ENCODE assay signal across 16 cellular contexts in genomic region chr4:3255611-3256186, GRCh38. TPM values are rescaled to one million over a fixed set of nuclear protein-coding genes. Genes with fewer than 3 reads are reported as not detected.
A peak's percentile ranks its signal among the peaks of the same experiment; 100 is the strongest.
DNase-seq lines count a peak whose midpoint lies in the region; TF ChIP-seq lines count a peak whose summit lies in the region.
"Had no signal": no experiment of that assay in that cellular context is flagged by ENCODE, and none has a peak within 500 bp of the region (broad histone marks: within the 10 kb centered on the region; RNA-seq: fewer than 3 reads in every experiment).

No MANE protein-coding gene starts in this region.

- no peak overlapping the region for H3K14ac ChIP-seq in trophoblast cell (ENCODE audit: low read length)

- H3K27ac ChIP-seq in BLaER1 (no peak overlapping the region), endodermal cell (ENCODE audit: low read depth, low read length) (no peak overlapping the region), trophoblast cell (ENCODE audit: low read depth, low read length) (no peak overlapping the region)
- H3K27ac ChIP-seq: neural progenitor cell had no signal

- H3K27me3 ChIP-seq in BLaER1 = no peaks in the 10 kb centered on the region
- H3K27me3 ChIP-seq in GM06990 (replicated peaks; ENCODE audit: control insufficient read depth, insufficient read depth, low read length) = no peaks in the 10 kb centered on the region
- H3K27me3 ChIP-seq in endodermal cell (ENCODE audit: control insufficient read depth, insufficient read depth, low read length, poor library complexity, severe bottlenecking) = no peaks in the 10 kb centered on the region
- H3K27me3 ChIP-seq in trophoblast cell (ENCODE audit: insufficient read depth, low read length) = no peaks in the 10 kb centered on the region
- H3K27me3 ChIP-seq: neural progenitor cell had no signal

- H3K4me3 Mint-ChIP-seq in endodermal cell = no peak overlapping the region
- H3K4me3 Mint-ChIP-seq in activated T-helper 2 cell treated with anti-CD3 and anti-CD28 coated beads, Interferon-gamma antibody, Interleukin-2, Interleukin-4, amounts not matched to agents 10 μg/mL and 5 μg/mL and 100 μg/mL, durations not matched to agents 14 hours and 24 hours and 36 hours (ENCODE audit: low read depth) = no peak overlapping the region
- H3K4me3 Mint-ChIP-seq: memory B cell, neural progenitor cell had no signal

- H3K9me3 ChIP-seq in BLaER1 (no peaks in the 10 kb centered on the region), endodermal cell (ENCODE audit: control insufficient read depth, low read length) (no peaks in the 10 kb centered on the region), trophoblast cell (ENCODE audit: insufficient read depth, low read depth, low read length) (no peaks in the 10 kb centered on the region)

- no peak overlapping the region for H3K23ac ChIP-seq in trophoblast cell (ENCODE audit: low read length)

- H2BK12ac ChIP-seq in trophoblast cell (ENCODE audit: low read length) = no peak overlapping the region

- H4K8ac ChIP-seq in trophoblast cell (ENCODE audit: low read depth, low read length) = no peak overlapping the region

- H3K4ac ChIP-seq in trophoblast cell (ENCODE audit: low read depth, low read length) = no peak overlapping the region

- TF ChIP-seq CTCF in GM06990 (IDR thresholded peaks at IDR 0.05; ENCODE audit: insufficient read depth, low read length, poor library complexity, severe bottlenecking) (no peak), endodermal cell (conservative IDR thresholded peaks at IDR 0.05) (no peak)

- H4K20me1 ChIP-seq in BLaER1 = no peaks in the 10 kb centered on the region

- H3K9ac ChIP-seq in BLaER1 (no peak overlapping the region), endodermal cell (ENCODE audit: extremely low read depth, low read length, poor library complexity, severe bottlenecking) (no peak overlapping the region), trophoblast cell (ENCODE audit: low read length) (no peak overlapping the region)
- H3K9ac ChIP-seq: neural progenitor cell had no signal

- H3K4me1 ChIP-seq in BLaER1 = peaks cover 67% of the 10 kb centered on the region
- no peaks in the 10 kb centered on the region for H3K4me1 ChIP-seq in endodermal cell (ENCODE audit: control insufficient read depth, insufficient read depth, low read length)
- no peaks in the 10 kb centered on the region for H3K4me1 ChIP-seq in trophoblast cell (ENCODE audit: control insufficient read depth in 1 of 2, insufficient read depth in 2 of 2, low read length in 2 of 2)
- H3K4me1 ChIP-seq: neural progenitor cell had no signal

- 0 out of 2 replicates have a peak, but pooled peaks cover 4% of the 10 kb centered on the region for H3K36me3 ChIP-seq in BLaER1
- H3K36me3 ChIP-seq in GM06990 (ENCODE audit: control insufficient read depth, insufficient read depth, low read length) = peaks cover 2% of the 10 kb centered on the region
- H3K36me3 ChIP-seq in endodermal cell (ENCODE audit: control insufficient read depth, insufficient read depth, low read length) = no peaks in the 10 kb centered on the region
- peaks cover 2 to 9% of the 10 kb centered on the region in 2 experiments for H3K36me3 ChIP-seq in trophoblast cell (ENCODE audit: control insufficient read depth in 1 of 2, insufficient read depth in 2 of 2, low read length in 2 of 2)
- H3K36me3 ChIP-seq: neural progenitor cell had no signal

- H4K91ac ChIP-seq in trophoblast cell (ENCODE audit: low read depth, low read length) = no peak overlapping the region

- H3K79me1 ChIP-seq in trophoblast cell (ENCODE audit: low read length) = no peaks in the 10 kb centered on the region

- no peaks in the 10 kb centered on the region for H3K36me3 Mint-ChIP-seq in endodermal cell (ENCODE audit: low read depth)
- H3K36me3 Mint-ChIP-seq in activated T-helper 2 cell treated with anti-CD3 and anti-CD28 coated beads, Interferon-gamma antibody, Interleukin-2, Interleukin-4, amounts not matched to agents 10 μg/mL and 5 μg/mL and 100 μg/mL, durations not matched to agents 14 hours and 24 hours and 36 hours (ENCODE audit: low read depth) = no peaks in the 10 kb centered on the region
- H3K36me3 Mint-ChIP-seq: neural progenitor cell had no signal

- H2BK120ac ChIP-seq in trophoblast cell (ENCODE audit: insufficient read depth, low read length, poor library complexity) = no peak overlapping the region

- WGBS in endodermal cell (ENCODE audit: insufficient coverage in 1 of 2, insufficient read length in 1 of 2), 2 experiments = 94% methylated on average over 22 to 36 of the region's 36 CpGs
- no CpG with 5 or more reads among the region's 36 CpGs for WGBS in trophoblast cell (ENCODE audit: extremely low coverage, insufficient coverage, insufficient read length)

- intact Hi-C loops in activated T-helper 2 cell treated with anti-CD3 and anti-CD28 coated beads, Interferon-gamma antibody, Interleukin-2, Interleukin-4, amounts not matched to agents 10 μg/mL and 5 μg/mL and 100 μg/mL, durations not matched to agents 14 hours and 24 hours and 36 hours (cut with micrococcal nuclease) = no loop called here

- H4K12ac ChIP-seq in trophoblast cell (ENCODE audit: low read depth, low read length) = peak overlapping the region; percentile 26

- H3K4me2 ChIP-seq in BLaER1 (peak overlapping the region; percentile 89; the same call in 1 of the 2 replicates), trophoblast cell (ENCODE audit: low read length) (no peak overlapping the region)
- H3K4me2 ChIP-seq: neural progenitor cell had no signal

- no peak overlapping the region for H3K27ac Mint-ChIP-seq in endodermal cell
- no peak overlapping the region for H3K27ac Mint-ChIP-seq in activated T-helper 2 cell treated with anti-CD3 and anti-CD28 coated beads, Interferon-gamma antibody, Interleukin-2, Interleukin-4, amounts not matched to agents 10 μg/mL and 5 μg/mL and 100 μg/mL, durations not matched to agents 14 hours and 24 hours and 36 hours
- H3K27ac Mint-ChIP-seq: B cell, IgD-negative memory B cell, memory B cell had no signal

- H3K4me3 ChIP-seq in BLaER1 (no peak overlapping the region), GM06990 (replicated peaks; ENCODE audit: low read depth, low read length) (no peak overlapping the region), endodermal cell (ENCODE audit: low read length) (no peak overlapping the region), trophoblast cell (ENCODE audit: low read depth, low read length) (no peak overlapping the region)
- H3K4me3 ChIP-seq: neural progenitor cell had no signal

- no peaks in the 10 kb centered on the region for H3K4me1 Mint-ChIP-seq in endodermal cell
- peaks cover 4% of the 10 kb centered on the region for H3K4me1 Mint-ChIP-seq in activated T-helper 2 cell treated with anti-CD3 and anti-CD28 coated beads, Interferon-gamma antibody, Interleukin-2, Interleukin-4, amounts not matched to agents 10 μg/mL and 5 μg/mL and 100 μg/mL, durations not matched to agents 14 hours and 24 hours and 36 hours (ENCODE audit: low read depth)

- no peaks in the 10 kb centered on the region for H3K9me3 Mint-ChIP-seq in endodermal cell
- no peaks in the 10 kb centered on the region for H3K9me3 Mint-ChIP-seq in activated T-helper 2 cell treated with anti-CD3 and anti-CD28 coated beads, Interferon-gamma antibody, Interleukin-2, Interleukin-4, amounts not matched to agents 10 μg/mL and 5 μg/mL and 100 μg/mL, durations not matched to agents 14 hours and 24 hours and 36 hours
- H3K9me3 Mint-ChIP-seq: IgD-negative memory B cell, memory B cell, neural progenitor cell had no signal

- H2BK5ac ChIP-seq in trophoblast cell (ENCODE audit: low read depth, low read length, poor library complexity) = no peak overlapping the region

- H3K27me3 Mint-ChIP-seq in endodermal cell (ENCODE audit: insufficient read depth) = no peaks in the 10 kb centered on the region
- H3K27me3 Mint-ChIP-seq in activated T-helper 2 cell treated with anti-CD3 and anti-CD28 coated beads, Interferon-gamma antibody, Interleukin-2, Interleukin-4, amounts not matched to agents 10 μg/mL and 5 μg/mL and 100 μg/mL, durations not matched to agents 14 hours and 24 hours and 36 hours (ENCODE audit: low read depth) = no peaks in the 10 kb centered on the region
- H3K27me3 Mint-ChIP-seq: B cell, IgD-negative memory B cell, memory B cell had no signal

- H2AK5ac ChIP-seq in trophoblast cell (ENCODE audit: low read length) = no peak overlapping the region

- H2AFZ ChIP-seq in trophoblast cell (ENCODE audit: insufficient read depth, low read length, poor library complexity) = no peak overlapping the region
- H2AFZ ChIP-seq: neural progenitor cell had no signal

- no peak overlapping the region for H3K18ac ChIP-seq in trophoblast cell (ENCODE audit: low read length)

- no peaks in the 10 kb centered on the region for H3K79me2 ChIP-seq in trophoblast cell (ENCODE audit: control insufficient read depth, insufficient read depth, low read length, poor library complexity)

- DNase-seq in GM06990 (ENCODE audit: extremely low read depth, insufficient read length) = peak; percentile 3
- DNase-seq in endodermal cell = peak; percentile 32
- DNase-seq in trophoblast cell = no peak
- DNase-seq in activated T-helper 2 cell treated with anti-CD3 and anti-CD28 coated beads, Interferon-gamma antibody, Interleukin-2, Interleukin-4, amounts not matched to agents 10 μg/mL and 5 μg/mL and 100 μg/mL, durations not matched to agents 14 hours and 24 hours and 36 hours (ENCODE audit: low spot score) = no peak
- no peak for DNase-seq in NCI-H345 treated with DMSO at 0.1 percent for 48 hours (lab: John Stamatoyannopoulos, UW; ENCODE audit: unreplicated experiment)
- no peak for DNase-seq in NCI-H2107 treated with DMSO at 0.1 percent for 48 hours (lab: John Stamatoyannopoulos, UW; ENCODE audit: unreplicated experiment)
- DNase-seq: effector CD4-positive, alpha-beta T cell; glutamatergic neuron; NCI-H1930; NCI-H446 treated with DMSO at 0.1 percent for 48 hours; stimulated activated CD4-positive, alpha-beta T cell treated with anti-CD3 and anti-CD28 coated beads, Interleukin-1b, Interleukin-23, amount 100 ng/mL, for 48 hours had no signal

RNA-seq across cellular contexts. Expression of gene MSANTD1, which starts 6.7 kb away (rescaled TPM):
- 1 to 10 TPM in 1 of 2 donors, under 1 TPM in 1; 1.00 to 2.5 TPM for total RNA-seq in endodermal cell
- 0.32 TPM for polyA plus RNA-seq in endodermal cell (2013, experiment 1 of 2)
- polyA plus RNA-seq in endodermal cell (2013, experiment 2 of 2) = 0.41 TPM
- polyA plus RNA-seq in trophoblast cell (2013) = 0.15 and 0.23 TPM in 2 replicates
- total RNA-seq in activated T-helper 2 cell treated with anti-CD3 and anti-CD28 coated beads, Interferon-gamma antibody, Interleukin-2, Interleukin-4, amounts not matched to agents 10 μg/mL and 5 μg/mL and 100 μg/mL, durations not matched to agents 14 hours and 24 hours and 36 hours = 0.64 and 0.68 TPM in 2 replicates
- polyA plus RNA-seq: IgD-negative memory B cell had no signal

RNA-seq across cellular contexts. Expression of gene RGS12, which starts 37.1 kb away (rescaled TPM):
- total RNA-seq in endodermal cell = 10 to 100 TPM; 45.2 to 48.6 TPM
- 47.0 TPM for polyA plus RNA-seq in endodermal cell (2013, experiment 1 of 2)
- 44.0 TPM for polyA plus RNA-seq in endodermal cell (2013, experiment 2 of 2)
- polyA plus RNA-seq in trophoblast cell (2013) = 12.0 and 14.8 TPM in 2 replicates
- total RNA-seq in activated T-helper 2 cell treated with anti-CD3 and anti-CD28 coated beads, Interferon-gamma antibody, Interleukin-2, Interleukin-4, amounts not matched to agents 10 μg/mL and 5 μg/mL and 100 μg/mL, durations not matched to agents 14 hours and 24 hours and 36 hours = 7.0 and 8.3 TPM in 2 replicates

Comparison
In these comparisons a context has a peak if more than half of its experiments do, and no peak if none do; other contexts are left out.
1. DNase-seq: peak in GM06990 (single experiment) and endodermal cell (single experiment); none in trophoblast cell (0 of 2), activated T-helper 2 cell treated with anti-CD3 and anti-CD28 coated beads, Interferon-gamma antibody, Interleukin-2, Interleukin-4, amounts not matched to agents 10 μg/mL and 5 μg/mL and 100 μg/mL, durations not matched to agents 14 hours and 24 hours and 36 hours (single experiment), NCI-H345 treated with DMSO at 0.1 percent for 48 hours (single experiment) and NCI-H2107 treated with DMSO at 0.1 percent for 48 hours (single experiment).